Comparison of ENCODE assay signal across 1 cellular context in genomic region chr6:11282245-11282644, GRCh38.
A peak's percentile ranks its signal among the peaks of the same experiment; 100 is the strongest.
TF ChIP-seq lines count a peak whose summit lies in the region.

No MANE protein-coding gene starts in this region.

TF ChIP-seq in HepG2, 621 proteins besides CTCF, POLR2A, EP300 and RAD21 (continued from another document and continues in another):
- TF ChIP-seq ZNF644 (CRISPR knock-in tag; IDR thresholded peaks at IDR 0.05; ENCODE audit: low read depth) (peak; percentile 83), ZBTB25 (CRISPR knock-in tag; IDR thresholded peaks at IDR 0.05) (no peak), SRSF1 (optimal IDR thresholded peaks at IDR 0.05; ENCODE audit: low read depth, low read length) (no peak), SALL2 (CRISPR knock-in tag; IDR thresholded peaks at IDR 0.05) (no peak), MED1 (CRISPR knock-in tag; IDR thresholded peaks at IDR 0.05) (peak; percentile 66), MIXL1 (CRISPR knock-in tag; IDR thresholded peaks at IDR 0.05) (peak; percentile 19; the same call in 1 of the 2 replicates), ZNF670 (CRISPR knock-in tag; IDR thresholded peaks at IDR 0.05; ENCODE audit: borderline replicate concordance) (no peak), ZNF292 (CRISPR knock-in tag; IDR thresholded peaks at IDR 0.05; ENCODE audit: borderline replicate concordance, low read depth) (no peak), PAXIP1 (CRISPR knock-in tag; conservative IDR thresholded peaks at IDR 0.05) (no peak), DNMT3B (CRISPR knock-in tag; conservative IDR thresholded peaks at IDR 0.05) (no peak), AFF4 (CRISPR knock-in tag; IDR thresholded peaks at IDR 0.05) (no peak), HMG20B (CRISPR knock-in tag; conservative IDR thresholded peaks at IDR 0.05) (no peak), ZBTB7A (CRISPR knock-in tag; IDR thresholded peaks at IDR 0.05) (no peak), NR2F6 (IDR thresholded peaks at IDR 0.05) (peak; percentile 41; the same call in 1 of the 2 replicates), NR2F6 (CRISPR knock-in tag; IDR thresholded peaks at IDR 0.05) (no peak; the same call in 1 of the 2 replicates), NFIC (IDR thresholded peaks at IDR 0.05; ENCODE audit: low read length) (no peak), PRDM15 (CRISPR knock-in tag; IDR thresholded peaks at IDR 0.05) (no peak), FOXM1 (CRISPR knock-in tag; IDR thresholded peaks at IDR 0.05) (no peak), ATF1 (CRISPR knock-in tag; IDR thresholded peaks at IDR 0.05) (no peak), HBP1 (CRISPR knock-in tag; IDR thresholded peaks at IDR 0.05; ENCODE audit: low read depth) (no peak), MEF2D (CRISPR knock-in tag; IDR thresholded peaks at IDR 0.05) (no peak), MAFK (conservative IDR thresholded peaks at IDR 0.05 in 1 of 2, IDR thresholded peaks at IDR 0.05 in 1 of 2; ENCODE audit: low read length in 2 of 2) (no peak), GABPA (IDR thresholded peaks at IDR 0.05; ENCODE audit: low read depth, low read length) (no peak), GABPA (CRISPR knock-in tag; IDR thresholded peaks at IDR 0.05; ENCODE audit: low read depth) (no peak), ZNF737 (CRISPR knock-in tag; IDR thresholded peaks at IDR 0.05; ENCODE audit: borderline replicate concordance) (no peak), ZNF879 (CRISPR knock-in tag; IDR thresholded peaks at IDR 0.05) (no peak), ZNF276 (CRISPR knock-in tag; IDR thresholded peaks at IDR 0.05; ENCODE audit: low read depth) (no peak), ZNF263 (CRISPR knock-in tag; IDR thresholded peaks at IDR 0.05) (no peak), ARID2 (CRISPR knock-in tag; IDR thresholded peaks at IDR 0.05; ENCODE audit: borderline replicate concordance) (no peak), ZFY (CRISPR knock-in tag; IDR thresholded peaks at IDR 0.05) (no peak), KAT7 (CRISPR knock-in tag; IDR thresholded peaks at IDR 0.05; ENCODE audit: borderline replicate concordance) (no peak), ZIK1 (CRISPR knock-in tag; IDR thresholded peaks at IDR 0.05; ENCODE audit: borderline replicate concordance, low read depth) (no peak), ZNF207 (IDR thresholded peaks at IDR 0.05; ENCODE audit: borderline replicate concordance) (no peak), MAX (IDR thresholded peaks at IDR 0.05) (peak; percentile 56; the same call in 1 of the 2 replicates), PRDM10 (CRISPR knock-in tag; IDR thresholded peaks at IDR 0.05; ENCODE audit: low read depth) (no peak), MAFG (CRISPR knock-in tag; IDR thresholded peaks at IDR 0.05) (no peak)
